1 cellular context compared by ENCODE assay signal in the genomic region with DNA sequence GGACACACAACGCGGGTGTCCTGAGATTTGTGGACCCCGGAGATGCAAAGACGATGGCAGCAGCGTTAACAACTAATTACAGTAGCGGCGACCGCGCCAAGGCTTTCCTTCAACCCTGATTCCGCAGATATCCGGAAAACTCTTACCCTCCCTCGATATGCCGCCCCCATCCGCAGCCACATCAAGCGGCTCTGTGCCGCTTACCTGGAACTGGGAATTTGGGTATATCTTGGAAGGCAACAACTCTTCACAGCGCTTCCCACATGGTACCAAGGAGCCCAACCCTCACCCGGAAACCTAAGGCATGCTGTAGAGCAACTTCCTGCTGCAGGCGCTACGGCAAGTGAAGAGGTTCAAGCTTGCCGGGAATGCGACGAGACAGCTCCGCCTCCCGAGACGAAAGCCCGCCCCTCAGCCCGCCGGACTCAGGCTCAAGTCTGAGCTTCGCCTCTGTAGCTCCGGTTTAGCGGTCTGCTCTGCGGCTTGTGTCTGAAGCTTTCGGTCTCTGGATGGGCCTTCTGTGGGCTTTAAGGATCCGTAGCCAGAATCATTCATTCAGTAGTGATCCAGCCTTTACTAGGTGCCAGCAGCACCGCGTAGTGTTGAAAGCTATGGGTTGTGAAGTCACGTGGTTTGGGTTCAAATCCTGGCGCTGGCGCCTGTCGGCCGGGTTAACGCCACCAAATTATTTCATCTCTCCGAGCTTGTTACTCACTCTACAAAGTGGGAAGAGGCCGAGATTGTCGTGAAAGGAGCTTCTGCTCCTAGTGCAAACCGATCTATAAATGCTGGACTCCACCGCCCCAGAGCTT.
TF ChIP-seq lines count a peak whose summit lies in the region.

A gene with protein sequence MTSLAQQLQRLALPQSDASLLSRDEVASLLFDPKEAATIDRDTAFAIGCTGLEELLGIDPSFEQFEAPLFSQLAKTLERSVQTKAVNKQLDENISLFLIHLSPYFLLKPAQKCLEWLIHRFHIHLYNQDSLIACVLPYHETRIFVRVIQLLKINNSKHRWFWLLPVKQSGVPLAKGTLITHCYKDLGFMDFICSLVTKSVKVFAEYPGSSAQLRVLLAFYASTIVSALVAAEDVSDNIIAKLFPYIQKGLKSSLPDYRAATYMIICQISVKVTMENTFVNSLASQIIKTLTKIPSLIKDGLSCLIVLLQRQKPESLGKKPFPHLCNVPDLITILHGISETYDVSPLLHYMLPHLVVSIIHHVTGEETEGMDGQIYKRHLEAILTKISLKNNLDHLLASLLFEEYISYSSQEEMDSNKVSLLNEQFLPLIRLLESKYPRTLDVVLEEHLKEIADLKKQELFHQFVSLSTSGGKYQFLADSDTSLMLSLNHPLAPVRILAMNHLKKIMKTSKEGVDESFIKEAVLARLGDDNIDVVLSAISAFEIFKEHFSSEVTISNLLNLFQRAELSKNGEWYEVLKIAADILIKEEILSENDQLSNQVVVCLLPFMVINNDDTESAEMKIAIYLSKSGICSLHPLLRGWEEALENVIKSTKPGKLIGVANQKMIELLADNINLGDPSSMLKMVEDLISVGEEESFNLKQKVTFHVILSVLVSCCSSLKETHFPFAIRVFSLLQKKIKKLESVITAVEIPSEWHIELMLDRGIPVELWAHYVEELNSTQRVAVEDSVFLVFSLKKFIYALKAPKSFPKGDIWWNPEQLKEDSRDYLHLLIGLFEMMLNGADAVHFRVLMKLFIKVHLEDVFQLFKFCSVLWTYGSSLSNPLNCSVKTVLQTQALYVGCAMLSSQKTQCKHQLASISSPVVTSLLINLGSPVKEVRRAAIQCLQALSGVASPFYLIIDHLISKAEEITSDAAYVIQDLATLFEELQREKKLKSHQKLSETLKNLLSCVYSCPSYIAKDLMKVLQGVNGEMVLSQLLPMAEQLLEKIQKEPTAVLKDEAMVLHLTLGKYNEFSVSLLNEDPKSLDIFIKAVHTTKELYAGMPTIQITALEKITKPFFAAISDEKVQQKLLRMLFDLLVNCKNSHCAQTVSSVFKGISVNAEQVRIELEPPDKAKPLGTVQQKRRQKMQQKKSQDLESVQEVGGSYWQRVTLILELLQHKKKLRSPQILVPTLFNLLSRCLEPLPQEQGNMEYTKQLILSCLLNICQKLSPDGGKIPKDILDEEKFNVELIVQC (N-terminal part only) (minus strand): TSS at position 299 of the 812 bp plus-strand sequence. CDS start 421 bp downstream, outside the sequence.

TF ChIP-seq in GM12878, 131 proteins besides CTCF, POLR2A, EP300 and RAD21 (continued from another document and continues in another):
- TF ChIP-seq, protein P1, sequence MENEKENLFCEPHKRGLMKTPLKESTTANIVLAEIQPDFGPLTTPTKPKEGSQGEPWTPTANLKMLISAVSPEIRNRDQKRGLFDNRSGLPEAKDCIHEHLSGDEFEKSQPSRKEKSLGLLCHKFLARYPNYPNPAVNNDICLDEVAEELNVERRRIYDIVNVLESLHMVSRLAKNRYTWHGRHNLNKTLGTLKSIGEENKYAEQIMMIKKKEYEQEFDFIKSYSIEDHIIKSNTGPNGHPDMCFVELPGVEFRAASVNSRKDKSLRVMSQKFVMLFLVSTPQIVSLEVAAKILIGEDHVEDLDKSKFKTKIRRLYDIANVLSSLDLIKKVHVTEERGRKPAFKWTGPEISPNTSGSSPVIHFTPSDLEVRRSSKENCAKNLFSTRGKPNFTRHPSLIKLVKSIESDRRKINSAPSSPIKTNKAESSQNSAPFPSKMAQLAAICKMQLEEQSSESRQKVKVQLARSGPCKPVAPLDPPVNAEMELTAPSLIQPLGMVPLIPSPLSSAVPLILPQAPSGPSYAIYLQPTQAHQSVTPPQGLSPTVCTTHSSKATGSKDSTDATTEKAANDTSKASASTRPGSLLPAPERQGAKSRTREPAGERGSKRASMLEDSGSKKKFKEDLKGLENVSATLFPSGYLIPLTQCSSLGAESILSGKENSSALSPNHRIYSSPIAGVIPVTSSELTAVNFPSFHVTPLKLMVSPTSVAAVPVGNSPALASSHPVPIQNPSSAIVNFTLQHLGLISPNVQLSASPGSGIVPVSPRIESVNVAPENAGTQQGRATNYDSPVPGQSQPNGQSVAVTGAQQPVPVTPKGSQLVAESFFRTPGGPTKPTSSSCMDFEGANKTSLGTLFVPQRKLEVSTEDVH (IDR thresholded peaks at IDR 0.05; ENCODE audit: low read depth, partially characterized antibody) = peak; percentile 83
- TF ChIP-seq ZNF207 (IDR thresholded peaks at IDR 0.05; ENCODE audit: borderline replicate concordance) = peak; percentile 91
- peak; percentile 56; the same call in 1 of the 2 replicates for TF ChIP-seq GATAD2B (conservative IDR thresholded peaks at IDR 0.05; ENCODE audit: low read depth)
- TF ChIP-seq ZNF24 (IDR thresholded peaks at IDR 0.05) = peak; percentile 96
- peak; percentile 86 to 90 for TF ChIP-seq IKZF2 (IDR thresholded peaks at IDR 0.05)
- TF ChIP-seq, protein P2, sequence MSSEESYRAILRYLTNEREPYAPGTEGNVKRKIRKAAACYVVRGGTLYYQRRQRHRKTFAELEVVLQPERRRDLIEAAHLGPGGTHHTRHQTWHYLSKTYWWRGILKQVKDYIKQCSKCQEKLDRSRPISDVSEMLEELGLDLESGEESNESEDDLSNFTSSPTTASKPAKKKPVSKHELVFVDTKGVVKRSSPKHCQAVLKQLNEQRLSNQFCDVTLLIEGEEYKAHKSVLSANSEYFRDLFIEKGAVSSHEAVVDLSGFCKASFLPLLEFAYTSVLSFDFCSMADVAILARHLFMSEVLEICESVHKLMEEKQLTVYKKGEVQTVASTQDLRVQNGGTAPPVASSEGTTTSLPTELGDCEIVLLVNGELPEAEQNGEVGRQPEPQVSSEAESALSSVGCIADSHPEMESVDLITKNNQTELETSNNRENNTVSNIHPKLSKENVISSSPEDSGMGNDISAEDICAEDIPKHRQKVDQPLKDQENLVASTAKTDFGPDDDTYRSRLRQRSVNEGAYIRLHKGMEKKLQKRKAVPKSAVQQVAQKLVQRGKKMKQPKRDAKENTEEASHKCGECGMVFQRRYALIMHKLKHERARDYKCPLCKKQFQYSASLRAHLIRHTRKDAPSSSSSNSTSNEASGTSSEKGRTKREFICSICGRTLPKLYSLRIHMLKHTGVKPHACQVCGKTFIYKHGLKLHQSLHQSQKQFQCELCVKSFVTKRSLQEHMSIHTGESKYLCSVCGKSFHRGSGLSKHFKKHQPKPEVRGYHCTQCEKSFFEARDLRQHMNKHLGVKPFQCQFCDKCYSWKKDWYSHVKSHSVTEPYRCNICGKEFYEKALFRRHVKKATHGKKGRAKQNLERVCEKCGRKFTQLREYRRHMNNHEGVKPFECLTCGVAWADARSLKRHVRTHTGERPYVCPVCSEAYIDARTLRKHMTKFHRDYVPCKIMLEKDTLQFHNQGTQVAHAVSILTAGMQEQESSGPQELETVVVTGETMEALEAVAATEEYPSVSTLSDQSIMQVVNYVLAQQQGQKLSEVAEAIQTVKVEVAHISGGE (CRISPR knock-in tag; IDR thresholded peaks at IDR 0.05) = peak; percentile 24; the same call in 1 of the 2 replicates
- 0 out of 4 replicates have a peak, but pooled peaks have one; percentile 11 to 19 for TF ChIP-seq BHLHE40 (IDR thresholded peaks at IDR 0.05; ENCODE audit: borderline replicate concordance in 1 of 2, low read depth in 2 of 2, low read length in 1 of 2)
- TF ChIP-seq EED (IDR thresholded peaks at IDR 0.05; ENCODE audit: low read depth) = peak; percentile 77
- TF ChIP-seq FOXK2 (IDR thresholded peaks at IDR 0.05) = 0 out of 2 replicates have a peak, but pooled peaks have one; percentile 30
- peak; percentile 46 for TF ChIP-seq SIX5 (IDR thresholded peaks at IDR 0.05; ENCODE audit: low read depth, low read length, severe bottlenecking)
- TF ChIP-seq TCF7 (IDR thresholded peaks at IDR 0.05; ENCODE audit: borderline replicate concordance) = no peak
- no peak for TF ChIP-seq STAT3 (IDR thresholded peaks at IDR 0.05; ENCODE audit: low read depth, low read length)
- TF ChIP-seq YY1 (IDR thresholded peaks at IDR 0.05; ENCODE audit: low read depth, low read length) = 0 out of 2 replicates have a peak, but pooled peaks have one; percentile 29
- TF ChIP-seq RFX5 (IDR thresholded peaks at IDR 0.05; ENCODE audit: low read depth, low read length) = 0 out of 2 replicates have a peak, but pooled peaks have one; percentile 41
- 0 out of 2 replicates have a peak, but pooled peaks have one; percentile 18 for TF ChIP-seq TBL1XR1 (IDR thresholded peaks at IDR 0.05; ENCODE audit: low read depth, low read length)
- TF ChIP-seq, protein P3, sequence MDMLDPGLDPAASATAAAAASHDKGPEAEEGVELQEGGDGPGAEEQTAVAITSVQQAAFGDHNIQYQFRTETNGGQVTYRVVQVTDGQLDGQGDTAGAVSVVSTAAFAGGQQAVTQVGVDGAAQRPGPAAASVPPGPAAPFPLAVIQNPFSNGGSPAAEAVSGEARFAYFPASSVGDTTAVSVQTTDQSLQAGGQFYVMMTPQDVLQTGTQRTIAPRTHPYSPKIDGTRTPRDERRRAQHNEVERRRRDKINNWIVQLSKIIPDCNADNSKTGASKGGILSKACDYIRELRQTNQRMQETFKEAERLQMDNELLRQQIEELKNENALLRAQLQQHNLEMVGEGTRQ (IDR thresholded peaks at IDR 0.05; ENCODE audit: borderline replicate concordance, low read depth, low read length) = peak; percentile 41; the same call in 1 of the 2 replicates
- TF ChIP-seq, protein P4, sequence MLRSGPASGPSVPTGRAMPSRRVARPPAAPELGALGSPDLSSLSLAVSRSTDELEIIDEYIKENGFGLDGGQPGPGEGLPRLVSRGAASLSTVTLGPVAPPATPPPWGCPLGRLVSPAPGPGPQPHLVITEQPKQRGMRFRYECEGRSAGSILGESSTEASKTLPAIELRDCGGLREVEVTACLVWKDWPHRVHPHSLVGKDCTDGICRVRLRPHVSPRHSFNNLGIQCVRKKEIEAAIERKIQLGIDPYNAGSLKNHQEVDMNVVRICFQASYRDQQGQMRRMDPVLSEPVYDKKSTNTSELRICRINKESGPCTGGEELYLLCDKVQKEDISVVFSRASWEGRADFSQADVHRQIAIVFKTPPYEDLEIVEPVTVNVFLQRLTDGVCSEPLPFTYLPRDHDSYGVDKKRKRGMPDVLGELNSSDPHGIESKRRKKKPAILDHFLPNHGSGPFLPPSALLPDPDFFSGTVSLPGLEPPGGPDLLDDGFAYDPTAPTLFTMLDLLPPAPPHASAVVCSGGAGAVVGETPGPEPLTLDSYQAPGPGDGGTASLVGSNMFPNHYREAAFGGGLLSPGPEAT (IDR thresholded peaks at IDR 0.05; ENCODE audit: low read depth) = peak; percentile 94
- TF ChIP-seq CREB1 (IDR thresholded peaks at IDR 0.05; ENCODE audit: low read depth) = peak; percentile 89
- TF ChIP-seq, protein P5, sequence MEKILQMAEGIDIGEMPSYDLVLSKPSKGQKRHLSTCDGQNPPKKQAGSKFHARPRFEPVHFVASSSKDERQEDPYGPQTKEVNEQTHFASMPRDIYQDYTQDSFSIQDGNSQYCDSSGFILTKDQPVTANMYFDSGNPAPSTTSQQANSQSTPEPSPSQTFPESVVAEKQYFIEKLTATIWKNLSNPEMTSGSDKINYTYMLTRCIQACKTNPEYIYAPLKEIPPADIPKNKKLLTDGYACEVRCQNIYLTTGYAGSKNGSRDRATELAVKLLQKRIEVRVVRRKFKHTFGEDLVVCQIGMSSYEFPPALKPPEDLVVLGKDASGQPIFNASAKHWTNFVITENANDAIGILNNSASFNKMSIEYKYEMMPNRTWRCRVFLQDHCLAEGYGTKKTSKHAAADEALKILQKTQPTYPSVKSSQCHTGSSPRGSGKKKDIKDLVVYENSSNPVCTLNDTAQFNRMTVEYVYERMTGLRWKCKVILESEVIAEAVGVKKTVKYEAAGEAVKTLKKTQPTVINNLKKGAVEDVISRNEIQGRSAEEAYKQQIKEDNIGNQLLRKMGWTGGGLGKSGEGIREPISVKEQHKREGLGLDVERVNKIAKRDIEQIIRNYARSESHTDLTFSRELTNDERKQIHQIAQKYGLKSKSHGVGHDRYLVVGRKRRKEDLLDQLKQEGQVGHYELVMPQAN (conservative IDR thresholded peaks at IDR 0.05) = peak; percentile 89
- TF ChIP-seq RUNX3 (IDR thresholded peaks at IDR 0.05; ENCODE audit: low read length) = peak; percentile 63
- TF ChIP-seq SP1 (IDR thresholded peaks at IDR 0.05; ENCODE audit: low read depth, low read length) = peak; percentile 55
- no peak for TF ChIP-seq CHD4 (IDR thresholded peaks at IDR 0.05)
- TF ChIP-seq, protein P6, sequence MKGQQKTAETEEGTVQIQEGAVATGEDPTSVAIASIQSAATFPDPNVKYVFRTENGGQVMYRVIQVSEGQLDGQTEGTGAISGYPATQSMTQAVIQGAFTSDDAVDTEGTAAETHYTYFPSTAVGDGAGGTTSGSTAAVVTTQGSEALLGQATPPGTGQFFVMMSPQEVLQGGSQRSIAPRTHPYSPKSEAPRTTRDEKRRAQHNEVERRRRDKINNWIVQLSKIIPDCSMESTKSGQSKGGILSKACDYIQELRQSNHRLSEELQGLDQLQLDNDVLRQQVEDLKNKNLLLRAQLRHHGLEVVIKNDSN (IDR thresholded peaks at IDR 0.05; ENCODE audit: borderline replicate concordance, extremely low read length, insufficient read depth, low read depth, low read length) = peak; percentile 59
- TF ChIP-seq SMAD5 (IDR thresholded peaks at IDR 0.05; ENCODE audit: low read depth) = no peak; the same call in 1 of the 2 replicates
- TF ChIP-seq, protein P7, sequence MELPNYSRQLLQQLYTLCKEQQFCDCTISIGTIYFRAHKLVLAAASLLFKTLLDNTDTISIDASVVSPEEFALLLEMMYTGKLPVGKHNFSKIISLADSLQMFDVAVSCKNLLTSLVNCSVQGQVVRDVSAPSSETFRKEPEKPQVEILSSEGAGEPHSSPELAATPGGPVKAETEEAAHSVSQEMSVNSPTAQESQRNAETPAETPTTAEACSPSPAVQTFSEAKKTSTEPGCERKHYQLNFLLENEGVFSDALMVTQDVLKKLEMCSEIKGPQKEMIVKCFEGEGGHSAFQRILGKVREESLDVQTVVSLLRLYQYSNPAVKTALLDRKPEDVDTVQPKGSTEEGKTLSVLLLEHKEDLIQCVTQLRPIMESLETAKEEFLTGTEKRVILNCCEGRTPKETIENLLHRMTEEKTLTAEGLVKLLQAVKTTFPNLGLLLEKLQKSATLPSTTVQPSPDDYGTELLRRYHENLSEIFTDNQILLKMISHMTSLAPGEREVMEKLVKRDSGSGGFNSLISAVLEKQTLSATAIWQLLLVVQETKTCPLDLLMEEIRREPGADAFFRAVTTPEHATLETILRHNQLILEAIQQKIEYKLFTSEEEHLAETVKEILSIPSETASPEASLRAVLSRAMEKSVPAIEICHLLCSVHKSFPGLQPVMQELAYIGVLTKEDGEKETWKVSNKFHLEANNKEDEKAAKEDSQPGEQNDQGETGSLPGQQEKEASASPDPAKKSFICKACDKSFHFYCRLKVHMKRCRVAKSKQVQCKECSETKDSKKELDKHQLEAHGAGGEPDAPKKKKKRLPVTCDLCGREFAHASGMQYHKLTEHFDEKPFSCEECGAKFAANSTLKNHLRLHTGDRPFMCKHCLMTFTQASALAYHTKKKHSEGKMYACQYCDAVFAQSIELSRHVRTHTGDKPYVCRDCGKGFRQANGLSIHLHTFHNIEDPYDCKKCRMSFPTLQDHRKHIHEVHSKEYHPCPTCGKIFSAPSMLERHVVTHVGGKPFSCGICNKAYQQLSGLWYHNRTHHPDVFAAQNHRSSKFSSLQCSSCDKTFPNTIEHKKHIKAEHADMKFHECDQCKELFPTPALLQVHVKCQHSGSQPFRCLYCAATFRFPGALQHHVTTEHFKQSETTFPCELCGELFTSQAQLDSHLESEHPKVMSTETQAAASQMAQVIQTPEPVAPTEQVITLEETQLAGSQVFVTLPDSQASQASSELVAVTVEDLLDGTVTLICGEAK (IDR thresholded peaks at IDR 0.05; ENCODE audit: borderline replicate concordance) = peak; percentile 89; the same call in 1 of the 2 replicates
- 0 out of 2 replicates have a peak, but pooled peaks have one; percentile 10 for TF ChIP-seq POLR2AphosphoS2 (IDR thresholded peaks at IDR 0.05; ENCODE audit: low read depth, low read length)
- TF ChIP-seq MYC (IDR thresholded peaks at IDR 0.05; ENCODE audit: insufficient read depth, insufficient read length, insufficient replicate concordance, low read length, severe bottlenecking) = peak; percentile 82
- no peak for TF ChIP-seq CHD1 (IDR thresholded peaks at IDR 0.05; ENCODE audit: low read depth, low read length)
- TF ChIP-seq RAD51 (IDR thresholded peaks at IDR 0.05) = peak; percentile 98
- TF ChIP-seq CHD2 (IDR thresholded peaks at IDR 0.05; ENCODE audit: borderline replicate concordance, low read depth, low read length) = peak; percentile 61; the same call in 1 of the 2 replicates
